ENCODE assay signal across 20 cellular contexts in genomic region chr21:40845621-40846020, GRCh38. TPM values are rescaled to one million over a fixed set of nuclear protein-coding genes. Genes with fewer than 3 reads are reported as not detected.
DNase-seq lines count a peak whose midpoint lies in the region; FAIRE-seq and TF ChIP-seq lines count a peak whose summit lies in the region.
"Had no signal": no experiment of that assay in that cellular context is flagged by ENCODE, and none has a peak within 500 bp of the region (broad histone marks: within the 10 kb centered on the region; RNA-seq: fewer than 3 reads in every experiment).

No MANE protein-coding gene starts in this region.

- no peak overlapping the region for H3K27ac Mint-ChIP-seq in nephron progenitor cell

- peaks cover 15% of the 10 kb centered on the region for H3K4me1 Mint-ChIP-seq in nephron progenitor cell

- FAIRE-seq in bronchial epithelial cell (lab: Jason Lieb, UNC): no peak
- FAIRE-seq: A204.1, D721Med, K562 had no signal

- no peaks in the 10 kb centered on the region for H3K36me3 ChIP-seq in bronchial epithelial cell (ENCODE audit: control insufficient read depth, insufficient read depth, low read length)
- H3K36me3 ChIP-seq: BLaER1 treated with 17β-estradiol and CSF1 and Interleukin-3, amounts not matched to agents 10 nM and 100 nM; cardiac muscle cell; Peyer's patch had no signal

- no peaks in the 10 kb centered on the region for H3K27me3 ChIP-seq in bronchial epithelial cell (ENCODE audit: control insufficient read depth, insufficient read depth, low read length)
- H3K27me3 ChIP-seq: BLaER1 treated with 17β-estradiol and CSF1 and Interleukin-3, amounts not matched to agents 10 nM and 100 nM; Peyer's patch had no signal

- no peaks in the 10 kb centered on the region for H3K36me3 Mint-ChIP-seq in nephron progenitor cell (ENCODE audit: low read depth)

- peak overlapping the region; percentile 70 for H3K4me3 Mint-ChIP-seq in nephron progenitor cell

- no peaks in the 10 kb centered on the region for H3K9me3 Mint-ChIP-seq in nephron progenitor cell

- H3K4me3 ChIP-seq in bronchial epithelial cell (ENCODE audit: low read depth, low read length): no peak overlapping the region
- H3K4me3 ChIP-seq: BLaER1 treated with 17β-estradiol and CSF1 and Interleukin-3, amounts not matched to agents 10 nM and 100 nM; K562; mucosa of descending colon; Peyer's patch had no signal

- TF ChIP-seq CTCF in bronchial epithelial cell (IDR thresholded peaks at IDR 0.05; ENCODE audit: insufficient read depth, low read length, severe bottlenecking) (no peak), nephron progenitor cell (IDR thresholded peaks at IDR 0.05) (no peak)

- H3K27me3 Mint-ChIP-seq in nephron progenitor cell (ENCODE audit: low read depth, poor library complexity): peaks cover 84% of the 10 kb centered on the region

- DNase-seq in NCI-H1092 treated with DMSO at 0.1 percent for 48 hours (lab: John Stamatoyannopoulos, UW) (peak; percentile 77), NCI-H1092 (lab: John Stamatoyannopoulos, UW) (no peak), M059J (ENCODE audit: low read depth) (peak; percentile 36), bronchial epithelial cell (ENCODE audit: low read depth) (peak; percentile 94), nephron progenitor cell (no peak), SIG-M5 (lab: John Stamatoyannopoulos, UW) (no peak), HuH-7.5 (ENCODE audit: low spot score) (no peak)
- no peak for DNase-seq in activated CD4-positive, alpha-beta T cell treated with anti-CD3 and anti-CD28 coated beads for 48 hours
- DNase-seq: activated CD4-positive, alpha-beta T cell treated with anti-CD3 and anti-CD28 coated beads for 1 hour; left ventricle myocardium superior; mucosa of descending colon; MV-4-11; NCI-H82; Peyer's patch; stimulated activated CD4-positive, alpha-beta T cell treated with anti-CD3 and anti-CD28 coated beads, Interleukin-4, amount 100 ng/mL, for 4 hours had no signal

RNA-seq across cellular contexts. Expression of gene DSCAM, which starts 1.3 kb away (rescaled TPM):
- not detected in 2 replicates for total RNA-seq in M059J (2014; rRNA removed; shearing (Covaris generic))
- total RNA-seq in bronchial epithelial cell: 0.38 and 0.53 TPM in 2 replicates
- total RNA-seq: K562, left ventricle myocardium superior had no signal

Comparison
In these comparisons a context has a peak if more than half of its experiments do, and no peak if none do; other contexts are left out.
1. DNase-seq: peak in NCI-H1092 treated with DMSO at 0.1 percent for 48 hours (single experiment), M059J (single experiment) and bronchial epithelial cell (single experiment); none in NCI-H1092 (single experiment), nephron progenitor cell (single experiment), SIG-M5 (single experiment), activated CD4-positive, alpha-beta T cell treated with anti-CD3 and anti-CD28 coated beads for 48 hours (single experiment) and HuH-7.5 (single experiment).